ENCODE assay signal across 8 cellular contexts in the genomic region with DNA sequence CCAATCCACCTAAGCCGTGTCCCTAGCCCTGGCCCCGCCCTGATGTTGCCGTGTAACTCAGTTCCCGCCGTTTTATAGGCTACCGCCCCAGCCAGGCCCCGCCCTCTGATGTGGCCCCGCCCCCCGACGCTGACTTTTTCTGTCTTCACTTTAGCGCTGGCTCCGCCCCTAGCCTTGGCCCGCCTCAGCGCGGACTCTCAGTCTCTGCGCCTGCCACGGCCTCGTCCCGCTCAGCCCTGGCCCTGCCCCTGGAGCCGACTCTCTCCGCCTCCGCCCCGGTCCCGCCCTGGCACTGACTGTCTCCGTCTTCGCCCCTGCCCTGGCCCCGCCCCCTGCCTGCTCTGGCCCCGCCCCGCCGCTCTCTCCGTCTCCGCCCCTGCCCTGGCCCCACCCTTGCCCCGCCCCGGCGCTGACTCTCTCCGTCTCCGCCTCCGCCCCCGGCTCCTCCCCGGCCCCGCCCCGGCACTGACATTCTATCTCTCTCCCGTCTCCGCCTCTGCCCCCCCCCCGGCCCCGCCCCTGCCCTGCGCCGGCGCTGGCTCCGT. TPM values are rescaled to one million over a fixed set of nuclear protein-coding genes. Genes with fewer than 3 reads are reported as not detected.
DNase-seq lines count a peak whose midpoint lies in the region; ATAC-seq, FAIRE-seq and TF ChIP-seq lines count a peak whose summit lies in the region.

No MANE protein-coding gene starts in this region.

- ATAC-seq in GM23338, result peak; percentile 85
- ATAC-seq in natural killer cell treated with Interleukin-12 subunit alpha and Interleukin-12 subunit beta and Interleukin-15 and Interleukin-18, amount 100 ng/mL, for 72 hours, result peak; percentile 92
- ATAC-seq in stimulated activated naive B cell treated with anti-CD40 and anti-IgM and Interleukin-4, amounts not matched to agents 10 μg/mL and 1 μg/mL and 100 μg/mL, for 72 hours (replicated peaks), result peak; percentile 90 to 91

- peaks cover 3% of the 10 kb centered on the region; the same call in 1 of the 2 replicates for H3K9me2 ChIP-seq in GM23338 (ENCODE audit: insufficient read depth)

- intact Hi-C loops in activated T-helper 1 cell treated with anti-CD3 and anti-CD28 coated beads, Interleukin-12 subunit alpha, Interleukin-12 subunit beta, Interleukin-2, Interleukin-4 antibody, amounts not matched to agents 30 ng/mL and 10 ng/mL and 1 ng/mL, durations not matched to agents 14 hours and 24 hours and 36 hours (cut with micrococcal nuclease), result loop anchor here (1.0 to 10.0 kb wide), 9 partner anchors 25 to 1831 kb away; partner anchors contain the start of genes LAPTM5, MECR, SNRNP40 and SRSF4

- peak; percentile 80 for FAIRE-seq in RCC 7860 (lab: Jason Lieb, UNC)

- H3K79me2 ChIP-seq in GM23338 (replicated peaks; ENCODE audit: insufficient read depth), result no peaks in the 10 kb centered on the region
- H3K79me2 ChIP-seq in fibroblast of lung (ENCODE audit: control insufficient read depth, insufficient read depth, low read length), result no peaks in the 10 kb centered on the region

- H3K27me3 ChIP-seq in GM23338 (ENCODE audit: insufficient read depth) (no peaks in the 10 kb centered on the region), fibroblast of lung (ENCODE audit: control insufficient read depth, insufficient read depth, low read length) (no peaks in the 10 kb centered on the region)

- peaks cover 33% of the 10 kb centered on the region for H3K9me3 Mint-ChIP-seq in GM23338
- peaks cover 11% of the 10 kb centered on the region for H3K9me3 Mint-ChIP-seq in activated T-helper 1 cell treated with anti-CD3 and anti-CD28 coated beads, Interleukin-12 subunit alpha, Interleukin-12 subunit beta, Interleukin-2, Interleukin-4 antibody, amounts not matched to agents 30 ng/mL and 10 ng/mL and 1 ng/mL, durations not matched to agents 14 hours and 24 hours and 36 hours
- H3K9me3 Mint-ChIP-seq in natural killer cell treated with Interleukin-12 subunit alpha and Interleukin-12 subunit beta and Interleukin-15 and Interleukin-18, amount 100 ng/mL, for 72 hours, result no peaks in the 10 kb centered on the region
- peaks cover 0 to 5% of the 10 kb centered on the region in 2 donors for H3K9me3 Mint-ChIP-seq in stimulated activated naive B cell treated with anti-CD40 and anti-IgM and Interleukin-4, amounts not matched to agents 10 μg/mL and 1 μg/mL and 100 μg/mL, for 72 hours

- TF ChIP-seq CTCF in GM23338 (conservative IDR thresholded peaks at IDR 0.05; ENCODE audit: low read depth in 2 of 2) (no peak), fibroblast of lung (conservative IDR thresholded peaks at IDR 0.05 in 1 of 2, IDR thresholded peaks at IDR 0.05 in 1 of 2; ENCODE audit: low read depth in 1 of 2, low read length in 2 of 2) (no peak)

- H3K4me2 ChIP-seq in GM23338 (no peak overlapping the region), fibroblast of lung (ENCODE audit: extremely low read depth, insufficient read depth, low read length) (peak overlapping the region; percentile 33)

- H3K4me1 Mint-ChIP-seq in GM23338, result no peaks in the 10 kb centered on the region; the same call in 2 of the 3 replicates
- peaks cover 20% of the 10 kb centered on the region for H3K4me1 Mint-ChIP-seq in activated T-helper 1 cell treated with anti-CD3 and anti-CD28 coated beads, Interleukin-12 subunit alpha, Interleukin-12 subunit beta, Interleukin-2, Interleukin-4 antibody, amounts not matched to agents 30 ng/mL and 10 ng/mL and 1 ng/mL, durations not matched to agents 14 hours and 24 hours and 36 hours (ENCODE audit: low read depth)
- peaks cover 0 to 24% of the 10 kb centered on the region in 2 donors for H3K4me1 Mint-ChIP-seq in natural killer cell treated with Interleukin-12 subunit alpha and Interleukin-12 subunit beta and Interleukin-15 and Interleukin-18, amount 100 ng/mL, for 72 hours (ENCODE audit: low read depth in 2 of 2)
- H3K4me1 Mint-ChIP-seq in stimulated activated naive B cell treated with anti-CD40 and anti-IgM and Interleukin-4, amounts not matched to agents 10 μg/mL and 1 μg/mL and 100 μg/mL, for 72 hours, result peaks cover 28 to 47% of the 10 kb centered on the region in 2 donors

- peaks cover 12% of the 10 kb centered on the region for H3K27me3 Mint-ChIP-seq in GM23338 (ENCODE audit: insufficient read depth, low read depth, poor library complexity)
- H3K27me3 Mint-ChIP-seq in activated T-helper 1 cell treated with anti-CD3 and anti-CD28 coated beads, Interleukin-12 subunit alpha, Interleukin-12 subunit beta, Interleukin-2, Interleukin-4 antibody, amounts not matched to agents 30 ng/mL and 10 ng/mL and 1 ng/mL, durations not matched to agents 14 hours and 24 hours and 36 hours (ENCODE audit: insufficient read depth), result peaks cover 3% of the 10 kb centered on the region
- H3K27me3 Mint-ChIP-seq in natural killer cell treated with Interleukin-12 subunit alpha and Interleukin-12 subunit beta and Interleukin-15 and Interleukin-18, amount 100 ng/mL, for 72 hours, result no peaks in the 10 kb centered on the region
- no peaks in the 10 kb centered on the region for H3K27me3 Mint-ChIP-seq in stimulated activated naive B cell treated with anti-CD40 and anti-IgM and Interleukin-4, amounts not matched to agents 10 μg/mL and 1 μg/mL and 100 μg/mL, for 72 hours

- no peaks in the 10 kb centered on the region for H3K9me3 ChIP-seq in fibroblast of lung (ENCODE audit: control insufficient read depth, insufficient read depth, low read depth, low read length)

- H3F3A ChIP-seq in GM23338 (replicated peaks; ENCODE audit: low read depth), result no peaks in the 10 kb centered on the region

- peak overlapping the region; percentile 91; the same call in 1 of the 2 replicates for H3K27ac Mint-ChIP-seq in GM23338
- H3K27ac Mint-ChIP-seq in activated T-helper 1 cell treated with anti-CD3 and anti-CD28 coated beads, Interleukin-12 subunit alpha, Interleukin-12 subunit beta, Interleukin-2, Interleukin-4 antibody, amounts not matched to agents 30 ng/mL and 10 ng/mL and 1 ng/mL, durations not matched to agents 14 hours and 24 hours and 36 hours, result peak overlapping the region; percentile 85
- peak overlapping the region; percentile 87 to 90 for H3K27ac Mint-ChIP-seq in natural killer cell treated with Interleukin-12 subunit alpha and Interleukin-12 subunit beta and Interleukin-15 and Interleukin-18, amount 100 ng/mL, for 72 hours
- peak overlapping the region; percentile 99 for H3K27ac Mint-ChIP-seq in stimulated activated naive B cell treated with anti-CD40 and anti-IgM and Interleukin-4, amounts not matched to agents 10 μg/mL and 1 μg/mL and 100 μg/mL, for 72 hours

- DNase-seq in DMS79 (lab: John Stamatoyannopoulos, UW) (peak; percentile 97), GM23338 (ENCODE audit: low spot score) (peak; percentile 100), LHCN-M2 (ENCODE audit: low read depth) (peak; percentile 93), RCC 7860 (ENCODE audit: low spot score) (peak; percentile 97), fibroblast of lung (ENCODE audit: low read depth in 2 of 2) (peak; percentile 94 to 97)
- peak; percentile 98 for DNase-seq in activated T-helper 1 cell treated with anti-CD3 and anti-CD28 coated beads, Interleukin-12 subunit alpha, Interleukin-12 subunit beta, Interleukin-2, Interleukin-4 antibody, amounts not matched to agents 30 ng/mL and 10 ng/mL and 1 ng/mL, durations not matched to agents 14 hours and 24 hours and 36 hours (ENCODE audit: low spot score)
- peak; percentile 99 for DNase-seq in natural killer cell treated with Interleukin-12 subunit alpha and Interleukin-12 subunit beta and Interleukin-15 and Interleukin-18, amount 100 ng/mL, for 72 hours (ENCODE audit: low spot score)
- DNase-seq in stimulated activated naive B cell treated with anti-CD40 and anti-IgM and Interleukin-4, amounts not matched to agents 10 μg/mL and 1 μg/mL and 100 μg/mL, for 72 hours, result peak; percentile 98

- H3K36me3 Mint-ChIP-seq in GM23338 (ENCODE audit: low read depth), result peaks cover 15% of the 10 kb centered on the region
- H3K36me3 Mint-ChIP-seq in activated T-helper 1 cell treated with anti-CD3 and anti-CD28 coated beads, Interleukin-12 subunit alpha, Interleukin-12 subunit beta, Interleukin-2, Interleukin-4 antibody, amounts not matched to agents 30 ng/mL and 10 ng/mL and 1 ng/mL, durations not matched to agents 14 hours and 24 hours and 36 hours (ENCODE audit: low read depth), result no peaks in the 10 kb centered on the region
- no peaks in the 10 kb centered on the region for H3K36me3 Mint-ChIP-seq in natural killer cell treated with Interleukin-12 subunit alpha and Interleukin-12 subunit beta and Interleukin-15 and Interleukin-18, amount 100 ng/mL, for 72 hours
- peaks cover 16 to 23% of the 10 kb centered on the region in 2 donors for H3K36me3 Mint-ChIP-seq in stimulated activated naive B cell treated with anti-CD40 and anti-IgM and Interleukin-4, amounts not matched to agents 10 μg/mL and 1 μg/mL and 100 μg/mL, for 72 hours

- peak overlapping the region; percentile 73 for H3K4me3 Mint-ChIP-seq in GM23338
- H3K4me3 Mint-ChIP-seq in activated T-helper 1 cell treated with anti-CD3 and anti-CD28 coated beads, Interleukin-12 subunit alpha, Interleukin-12 subunit beta, Interleukin-2, Interleukin-4 antibody, amounts not matched to agents 30 ng/mL and 10 ng/mL and 1 ng/mL, durations not matched to agents 14 hours and 24 hours and 36 hours, result peak overlapping the region; percentile 89
- peak overlapping the region; percentile 90 for H3K4me3 Mint-ChIP-seq in natural killer cell treated with Interleukin-12 subunit alpha and Interleukin-12 subunit beta and Interleukin-15 and Interleukin-18, amount 100 ng/mL, for 72 hours
- peak overlapping the region; percentile 95 to 96 for H3K4me3 Mint-ChIP-seq in stimulated activated naive B cell treated with anti-CD40 and anti-IgM and Interleukin-4, amounts not matched to agents 10 μg/mL and 1 μg/mL and 100 μg/mL, for 72 hours

- H3K36me3 ChIP-seq in GM23338 (ENCODE audit: insufficient read depth) (no peaks in the 10 kb centered on the region), fibroblast of lung (ENCODE audit: control insufficient read depth, insufficient read depth, low read length) (no peaks in the 10 kb centered on the region)

- H2AFZ ChIP-seq in GM23338 (no peak overlapping the region), fibroblast of lung (ENCODE audit: low read length) (peak overlapping the region; percentile 75)

- H4K20me1 ChIP-seq in GM23338 (replicated peaks; ENCODE audit: insufficient read depth), result no peaks in the 10 kb centered on the region
- no peaks in the 10 kb centered on the region for H4K20me1 ChIP-seq in fibroblast of lung (ENCODE audit: control insufficient read depth, extremely low read depth, insufficient read depth, low read length)

- H3K27ac ChIP-seq in GM23338 (ENCODE audit: low read depth) (no peak overlapping the region), fibroblast of lung (ENCODE audit: insufficient read depth, low read length) (no peak overlapping the region)

- peak overlapping the region; percentile 53; the same call in 1 of the 2 replicates for H3K4me3 ChIP-seq in GM23338
- H3K4me3 ChIP-seq in fibroblast of lung (replicated peaks in 1 of 4; ENCODE audit: control extremely low read depth in 1 of 4, insufficient read depth in 1 of 4, low read depth in 3 of 4, low read length in 4 of 4), result peak overlapping the region in 2 of 4 experiments; percentile 26 to 48

- H3K4me1 ChIP-seq in GM23338 (ENCODE audit: insufficient read depth) (no peaks in the 10 kb centered on the region), fibroblast of lung (ENCODE audit: control insufficient read depth, extremely low read depth, insufficient read depth, low read length) (peaks cover 2% of the 10 kb centered on the region)

- no peak overlapping the region for H3K9ac ChIP-seq in fibroblast of lung (ENCODE audit: insufficient read depth, low read length)

RNA-seq across cellular contexts. Expression of gene MATN1, which starts 5.2 kb away (rescaled TPM):
- total RNA-seq in GM23338 (2014; rRNA removed; shearing (Covaris generic)), result 0.31 TPM in 1 of 2 replicates, not detected in the other
- 0.08 and 0.21 TPM in 2 replicates for polyA plus RNA-seq in GM23338 (2016; fragmentation: Nextera tagmentation; extraction: Ambion mirVana)
- 0.06 and 0.32 TPM in 2 replicates for total RNA-seq in LHCN-M2 (2014; rRNA removed)
- polyA plus RNA-seq in LHCN-M2 (2012), result 0.05 TPM
- total RNA-seq in activated T-helper 1 cell treated with anti-CD3 and anti-CD28 coated beads, Interleukin-12 subunit alpha, Interleukin-12 subunit beta, Interleukin-2, Interleukin-4 antibody, amounts not matched to agents 30 ng/mL and 10 ng/mL and 1 ng/mL, durations not matched to agents 14 hours and 24 hours and 36 hours, result 0.42 and 0.70 TPM in 2 replicates
- total RNA-seq in fibroblast of lung, result 0.26 TPM in 1 of 2 replicates, not detected in the other
- polyA plus RNA-seq in fibroblast of lung, result not detected in 2 replicates
- polyA plus RNA-seq in fibroblast of lung (2012), result 0.07 TPM in 1 of 2 replicates, not detected in the other
- polyA minus RNA-seq in fibroblast of lung (ENCODE audit: low replicate concordance), result not detected in 2 replicates
- total RNA-seq in natural killer cell treated with Interleukin-12 subunit alpha and Interleukin-12 subunit beta and Interleukin-15 and Interleukin-18, amount 100 ng/mL, for 72 hours, result 1 to 10 TPM in 1 of 2 donors, under 1 TPM in 1; 0.31 to 1.1 TPM

RNA-seq across cellular contexts. Expression of gene LAPTM5, which starts 39.4 kb away (rescaled TPM):
- total RNA-seq in GM23338 (2014; rRNA removed; shearing (Covaris generic)), result not detected in 2 replicates
- polyA plus RNA-seq in GM23338 (2016; fragmentation: Nextera tagmentation; extraction: Ambion mirVana) (0.21 and 1.0 TPM in 2 replicates), fibroblast of lung (0.25 and 0.32 TPM in 2 replicates)
- total RNA-seq in LHCN-M2 (2014; rRNA removed) (1.2 and 1.3 TPM in 2 replicates), fibroblast of lung (under 0.01 TPM in 2 replicates)
- polyA plus RNA-seq in LHCN-M2 (2012), result 4.3 TPM
- total RNA-seq in activated T-helper 1 cell treated with anti-CD3 and anti-CD28 coated beads, Interleukin-12 subunit alpha, Interleukin-12 subunit beta, Interleukin-2, Interleukin-4 antibody, amounts not matched to agents 30 ng/mL and 10 ng/mL and 1 ng/mL, durations not matched to agents 14 hours and 24 hours and 36 hours, result 199 and 214 TPM in 2 replicates
- polyA plus RNA-seq in fibroblast of lung (2012), result 0.06 and 0.19 TPM in 2 replicates
- 0.70 and 3.4 TPM in 2 replicates for polyA minus RNA-seq in fibroblast of lung (ENCODE audit: low replicate concordance)
- 100 to 1,000 TPM; 150 to 153 TPM for total RNA-seq in natural killer cell treated with Interleukin-12 subunit alpha and Interleukin-12 subunit beta and Interleukin-15 and Interleukin-18, amount 100 ng/mL, for 72 hours

Comparison
In these comparisons a context has a peak if more than half of its experiments do, and no peak if none do; other contexts are left out.
1. RNA of gene LAPTM5, which starts 39.4 kb away (total RNA-seq): 199 to 214 TPM in activated T-helper 1 cell treated with anti-CD3 and anti-CD28 coated beads, Interleukin-12 subunit alpha, Interleukin-12 subunit beta, Interleukin-2, Interleukin-4 antibody, amounts not matched to agents 30 ng/mL and 10 ng/mL and 1 ng/mL, durations not matched to agents 14 hours and 24 hours and 36 hours and 150 to 153 TPM in natural killer cell treated with Interleukin-12 subunit alpha and Interleukin-12 subunit beta and Interleukin-15 and Interleukin-18, amount 100 ng/mL, for 72 hours; 1.2 to 1.3 TPM in LHCN-M2, not detected in GM23338 and under 0.01 TPM in fibroblast of lung; every median in the first group is over 10 times any median in the second.
2. Peak in every context shown above with its lines, with median percentiles within 50 percentile points of each other: DNase-seq, ATAC-seq, H3K27ac Mint-ChIP-seq and H3K4me3 Mint-ChIP-seq.